Comparison of ENCODE assay signal across 24 cellular contexts in the genomic region with DNA sequence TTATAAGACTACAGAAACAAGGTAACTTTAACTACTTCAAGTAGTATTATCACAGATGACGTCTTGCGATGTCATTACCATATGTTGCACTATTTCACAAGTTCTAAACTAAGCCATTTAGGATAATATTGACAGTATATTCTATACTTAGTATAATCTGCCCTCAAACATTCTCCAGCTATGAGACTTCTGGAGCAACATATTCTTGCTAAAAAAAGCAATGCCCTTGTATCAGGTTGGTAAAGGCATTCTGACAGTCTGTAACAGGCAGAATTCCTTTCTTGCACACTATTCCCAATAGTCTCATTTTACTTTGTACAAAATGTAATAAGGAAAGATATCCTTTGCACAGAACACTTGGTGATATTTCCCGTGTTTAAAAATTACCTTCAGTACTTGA.
A peak's percentile ranks its signal among the peaks of the same experiment; 100 is the strongest.
DNase-seq lines count a peak whose midpoint lies in the region; ATAC-seq, FAIRE-seq and TF ChIP-seq lines count a peak whose summit lies in the region.
"Had no signal": no experiment of that assay in that cellular context is flagged by ENCODE, and none has a peak within 500 bp of the region (broad histone marks: within the 10 kb centered on the region; RNA-seq: fewer than 3 reads in every experiment).

No MANE protein-coding gene starts in this region.

- H3K27me3 ChIP-seq in cardiac muscle cell, result no peaks in the 10 kb centered on the region
- H3K27me3 ChIP-seq: BE2C, BLaER1 had no signal

- no peak for TF ChIP-seq RAD21 in A549 (conservative IDR thresholded peaks at IDR 0.05 in 1 of 2, IDR thresholded peaks at IDR 0.05 in 1 of 2)

- H3K9me3 ChIP-seq in cardiac muscle cell (ENCODE audit: low read depth), result no peaks in the 10 kb centered on the region
- H3K9me3 ChIP-seq in A549, result no peaks in the 10 kb centered on the region
- H3K9me3 ChIP-seq: BE2C, BLaER1 had no signal

- peak; percentile 13 for FAIRE-seq in A549 (lab: Jason Lieb, UNC)
- FAIRE-seq: GM12878, GM12892, GM18507 had no signal

- TF ChIP-seq POLR2A in A549 (IDR thresholded peaks at IDR 0.05; ENCODE audit: low read length), result no peak

- intact Hi-C loops in left cardiac atrium (cut with DNase I), result no loop called here

- POLR2A ChIA-PET in A549 (lab: Yijun Ruan, JAX), result no interaction called here

- TF ChIP-seq CTCF in cardiac muscle cell (IDR thresholded peaks at IDR 0.05; ENCODE audit: low read depth, low read length) (no peak), A549 (IDR thresholded peaks at IDR 0.05) (no peak)

- H3K36me3 ChIP-seq in cardiac muscle cell, result no peaks in the 10 kb centered on the region
- H3K36me3 ChIP-seq: BE2C, BLaER1 had no signal

- peak in 1 of 2 donors; percentile 4 for DNase-seq in cardiac muscle cell (ENCODE audit: low read depth in 1 of 2, low spot score in 1 of 2)
- no peak for DNase-seq in left cardiac atrium
- no peak for DNase-seq in A549 (ENCODE audit: low read depth in 1 of 2, low spot score in 1 of 2)
- peak; percentile 35 for DNase-seq in NCI-H524 treated with DMSO at 0.1 percent for 48 hours (lab: John Stamatoyannopoulos, UW)
- DNase-seq in NCI-H345 treated with DMSO at 0.1 percent for 48 hours (lab: John Stamatoyannopoulos, UW; ENCODE audit: unreplicated experiment), result no peak
- no peak for DNase-seq in 8988T
- DNase-seq: ACHN; BE2C; C1 segment of cervical spinal cord; CD4-positive, alpha-beta memory T cell; CD4-positive, CD25-positive, alpha-beta regulatory T cell; CD8-positive, alpha-beta memory T cell; COR-L47; DMS 273 treated with DMSO at 0.1 percent for 48 hours; DMS153; DMS53; DMS79; DND-41; EL; GDM1 had no signal

- no peak overlapping the region for H3K4me3 ChIP-seq in cardiac muscle cell
- H3K4me3 ChIP-seq in A549, result no peak overlapping the region
- H3K4me3 ChIP-seq: BLaER1, GM12878 had no signal

- ATAC-seq in left cardiac atrium, result no peak
- ATAC-seq in A549, result no peak
- ATAC-seq: GM12878 had no signal

- H3K4me1 ChIP-seq in cardiac muscle cell (ENCODE audit: low read depth), result peaks cover 14% of the 10 kb centered on the region
- no peaks in the 10 kb centered on the region for H3K4me1 ChIP-seq in A549
- H3K4me1 ChIP-seq: BE2C, BLaER1 had no signal

- H3K27ac ChIP-seq in cardiac muscle cell (peak overlapping the region; percentile 13), A549 (no peak overlapping the region)
- H3K27ac ChIP-seq: BLaER1 had no signal

- CTCF ChIA-PET in A549 (lab: Yijun Ruan, JAX), result interaction anchor here (0.8 kb wide), 1 partner anchor 318 kb away, joined by 3 read pairs; no protein-coding TSS in a partner anchor

- TF ChIP-seq EP300 in A549 (IDR thresholded peaks at IDR 0.05), result no peak

- 55% methylated on average over 3 of the region's 3 CpGs for WGBS in A549 (ENCODE audit: missing lambda C conversion rate)

- H3K4me2 ChIP-seq in A549, result no peak overlapping the region
- H3K4me2 ChIP-seq: BLaER1 had no signal

TF ChIP-seq in A549, 52 proteins besides CTCF, POLR2A, EP300 and RAD21:
- TF ChIP-seq NPAS2 (CRISPR knock-in tag; IDR thresholded peaks at IDR 0.05; ENCODE audit: borderline replicate concordance) (no peak), HDAC2 (IDR thresholded peaks at IDR 0.05) (no peak), CHD4 (IDR thresholded peaks at IDR 0.05; ENCODE audit: borderline replicate concordance) (no peak), TP53 (CRISPR knock-in tag; IDR thresholded peaks at IDR 0.05) (no peak), POLR2AphosphoS2 (conservative IDR thresholded peaks at IDR 0.05; ENCODE audit: low read length) (no peak), JUN (IDR thresholded peaks at IDR 0.05) (no peak), RARB (CRISPR knock-in tag; IDR thresholded peaks at IDR 0.05) (no peak)
- TF ChIP-seq, protein P1, sequence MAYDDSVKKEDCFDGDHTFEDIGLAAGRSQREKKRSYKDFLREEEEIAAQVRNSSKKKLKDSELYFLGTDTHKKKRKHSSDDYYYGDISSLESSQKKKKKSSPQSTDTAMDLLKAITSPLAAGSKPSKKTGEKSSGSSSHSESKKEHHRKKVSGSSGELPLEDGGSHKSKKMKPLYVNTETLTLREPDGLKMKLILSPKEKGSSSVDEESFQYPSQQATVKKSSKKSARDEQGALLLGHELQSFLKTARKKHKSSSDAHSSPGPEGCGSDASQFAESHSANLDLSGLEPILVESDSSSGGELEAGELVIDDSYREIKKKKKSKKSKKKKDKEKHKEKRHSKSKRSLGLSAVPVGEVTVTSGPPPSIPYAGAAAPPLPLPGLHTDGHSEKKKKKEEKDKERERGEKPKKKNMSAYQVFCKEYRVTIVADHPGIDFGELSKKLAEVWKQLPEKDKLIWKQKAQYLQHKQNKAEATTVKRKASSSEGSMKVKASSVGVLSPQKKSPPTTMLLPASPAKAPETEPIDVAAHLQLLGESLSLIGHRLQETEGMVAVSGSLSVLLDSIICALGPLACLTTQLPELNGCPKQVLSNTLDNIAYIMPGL (CRISPR knock-in tag; IDR thresholded peaks at IDR 0.05; ENCODE audit: borderline replicate concordance), result no peak
